In the genomic region with DNA sequence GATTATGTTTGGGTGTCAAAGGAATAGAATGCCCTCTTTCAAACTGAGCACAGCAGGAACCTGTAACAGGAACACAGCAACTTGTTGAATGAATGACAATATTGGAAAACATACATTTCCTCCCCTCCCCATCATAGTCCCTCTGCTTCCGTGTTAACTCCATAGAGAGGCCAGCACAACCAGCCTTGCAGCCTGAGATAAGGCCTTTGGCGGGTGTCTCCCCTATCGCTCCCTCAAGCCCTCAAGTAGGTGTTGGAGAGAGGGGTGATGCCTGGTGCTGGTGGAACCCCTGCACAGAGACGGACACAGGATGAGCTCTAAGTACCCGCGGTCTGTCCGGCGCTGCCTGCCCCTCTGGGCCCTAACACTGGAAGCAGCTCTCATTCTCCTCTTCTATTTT, we compare ENCODE assay signal across 15 cellular contexts. TPM values are rescaled to one million over a fixed set of nuclear protein-coding genes. Genes with fewer than 3 reads are reported as not detected.
"Had no signal": no experiment of that assay in that cellular context is flagged by ENCODE, and none has a peak within 500 bp of the region (broad histone marks: within the 10 kb centered on the region; RNA-seq: fewer than 3 reads in every experiment).

RHD (plus strand) TSS at position 272 of the 400 bp plus-strand sequence; CDS start at position 311, 39 bp downstream.

RNA-seq across cellular contexts. Expression of gene RHD, which starts in this region (rescaled TPM):
- total RNA-seq: natural killer cell treated with Interleukin-12 subunit alpha and Interleukin-12 subunit beta and Interleukin-15 and Interleukin-18, amount 100 ng/mL, for 72 hours; osteoblast; ovary; progenitor cell of endocrine pancreas; renal cortical epithelial cell; subcutaneous adipose tissue; thoracic aorta; thyroid gland; tibial nerve; ureter; vagina had no signal
- polyA plus RNA-seq: ovary, psoas muscle, sigmoid colon, small intestine, stomach had no signal
